1 cellular context compared by ENCODE assay signal in the genomic region with DNA sequence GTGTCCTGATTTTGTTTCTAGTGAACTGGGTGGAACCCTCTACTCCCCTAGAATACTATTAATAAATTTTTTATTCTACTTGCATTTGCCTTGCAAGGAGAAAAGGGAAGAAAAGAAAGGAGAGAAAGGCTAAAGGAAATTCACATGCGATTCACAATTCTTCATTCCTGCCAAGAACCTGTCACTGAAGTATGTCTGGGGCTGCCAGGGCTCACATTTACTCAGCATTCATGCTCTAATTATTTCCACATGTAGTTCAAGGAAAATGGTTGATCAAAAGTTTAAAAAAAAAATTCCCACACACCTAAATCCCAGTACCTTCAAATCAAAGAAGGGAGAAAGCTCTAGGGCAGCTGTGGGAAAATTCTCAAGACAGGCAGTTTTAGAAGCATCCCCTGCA.
A peak's percentile ranks its signal among the peaks of the same experiment; 100 is the strongest.
TF ChIP-seq lines count a peak whose summit lies in the region.

No MANE protein-coding gene starts in this region.

TF ChIP-seq in SK-N-SH, 30 proteins besides CTCF, POLR2A, EP300 and RAD21 (continued from another document):
- TF ChIP-seq ZBTB33 (IDR thresholded peaks at IDR 0.05; ENCODE audit: borderline replicate concordance, low read depth) (no peak), POLR2AphosphoS5 (IDR thresholded peaks at IDR 0.05; ENCODE audit: low read depth, low read length) (peak; percentile 89), RCOR1 (IDR thresholded peaks at IDR 0.05; ENCODE audit: low read length) (0 out of 2 replicates have a peak, but pooled peaks have one; percentile 52), TCF12 (IDR thresholded peaks at IDR 0.05) (peak; percentile 99), NFIC (IDR thresholded peaks at IDR 0.05; ENCODE audit: borderline replicate concordance) (peak; percentile 99), JUND (IDR thresholded peaks at IDR 0.05) (peak; percentile 71), SIN3A (IDR thresholded peaks at IDR 0.05; ENCODE audit: borderline replicate concordance, low read depth, low read length) (peak; percentile 83; the same call in 1 of the 2 replicates), TEAD4 (IDR thresholded peaks at IDR 0.05; ENCODE audit: borderline replicate concordance, insufficient read depth) (peak; percentile 92), TAF1 (IDR thresholded peaks at IDR 0.05; ENCODE audit: borderline replicate concordance, low read depth, low read length) (no peak), MEF2A (IDR thresholded peaks at IDR 0.05; ENCODE audit: borderline replicate concordance, low read depth) (no peak)
